In the genomic region with DNA sequence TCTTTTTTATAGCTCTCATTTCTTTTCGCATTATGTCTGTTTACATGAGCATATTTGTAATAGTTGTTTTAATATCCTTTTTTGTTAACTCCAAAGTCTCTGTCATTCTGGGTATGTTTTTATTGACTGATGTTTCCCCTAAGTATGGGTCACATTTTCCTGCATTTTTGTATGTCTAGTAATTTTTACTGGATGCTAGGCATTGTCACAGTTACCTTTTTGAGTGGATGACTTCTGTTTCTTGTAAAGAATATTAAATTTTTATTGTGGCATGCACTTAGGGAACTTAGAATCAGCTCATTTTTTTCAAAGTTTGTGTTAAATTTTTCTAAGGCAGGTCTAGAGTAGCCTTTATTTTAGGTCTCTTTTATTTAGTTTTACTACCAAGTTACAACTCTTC, we compare ENCODE assay signal across 20 cellular contexts. TPM values are rescaled to one million over a fixed set of nuclear protein-coding genes. Genes with fewer than 3 reads are reported as not detected.
DNase-seq lines count a peak whose midpoint lies in the region; ATAC-seq and TF ChIP-seq lines count a peak whose summit lies in the region.
"Had no signal": no experiment of that assay in that cellular context is flagged by ENCODE, and none has a peak within 500 bp of the region (broad histone marks: within the 10 kb centered on the region; RNA-seq: fewer than 3 reads in every experiment).

No MANE protein-coding gene starts in this region.

- H3K4me1 Mint-ChIP-seq in HFFc6 (ENCODE audit: low read depth) (peaks cover 78% of the 10 kb centered on the region), nephron (peaks cover 45% of the 10 kb centered on the region), mesothelial cell of epicardium (peaks cover 28% of the 10 kb centered on the region)
- H3K4me1 Mint-ChIP-seq in activated CD8-positive, alpha-beta T cell treated with anti-CD3 and anti-CD28 coated beads for 36 hours (ENCODE audit: low read depth), result no peaks in the 10 kb centered on the region

- ATAC-seq in activated CD8-positive, alpha-beta T cell treated with anti-CD3 and anti-CD28 coated beads for 36 hours, result no peak
- ATAC-seq: A549; CD8-positive, alpha-beta T cell; GM23338; Panc1 had no signal

- H3K36me3 ChIP-seq in adipocyte (ENCODE audit: control insufficient read depth, insufficient read depth, low read length, severe bottlenecking) (no peaks in the 10 kb centered on the region), tibial artery (no peaks in the 10 kb centered on the region)
- H3K36me3 ChIP-seq: MG63 had no signal

- CTCF ChIA-PET in activated CD8-positive, alpha-beta T cell treated with anti-CD3 and anti-CD28 coated beads for 36 hours (lab: Charles Lee), result interaction anchor here (0.8 to 1.8 kb wide), 5 partner anchors 9 to 137 kb away, joined by 3 to 6 read pairs (median 3); no protein-coding TSS in a partner anchor

- H3K4me1 ChIP-seq in adipocyte (ENCODE audit: control insufficient read depth, insufficient read depth, low read length), result peaks cover 57% of the 10 kb centered on the region
- peaks cover 0 to 49% (median 29%) of the 10 kb centered on the region in 4 donors for H3K4me1 ChIP-seq in tibial artery
- H3K4me1 ChIP-seq: A549 had no signal

- peaks cover 5% of the 10 kb centered on the region; the same call in 1 of the 2 replicates for H3K9me3 Mint-ChIP-seq in HFFc6
- peaks cover 7% of the 10 kb centered on the region for H3K9me3 Mint-ChIP-seq in nephron
- peaks cover 7% of the 10 kb centered on the region for H3K9me3 Mint-ChIP-seq in activated CD8-positive, alpha-beta T cell treated with anti-CD3 and anti-CD28 coated beads for 36 hours
- peaks cover 15% of the 10 kb centered on the region for H3K9me3 Mint-ChIP-seq in mesothelial cell of epicardium

- intact Hi-C loops in tibial artery (cut with DNase I; ENCODE audit: low total_unique reads), result no loop called here
- intact Hi-C loops in activated CD8-positive, alpha-beta T cell treated with anti-CD3 and anti-CD28 coated beads for 36 hours (cut with micrococcal nuclease), result no loop called here

- H3K9ac ChIP-seq in adipocyte (ENCODE audit: low read length), result peak overlapping the region; percentile 78

- H3K36me3 Mint-ChIP-seq in HFFc6 (ENCODE audit: low read depth) (peaks cover 14% of the 10 kb centered on the region; the same call in 1 of the 2 replicates), nephron (ENCODE audit: low read depth) (peaks cover 4% of the 10 kb centered on the region), mesothelial cell of epicardium (peaks cover 4% of the 10 kb centered on the region)
- no peaks in the 10 kb centered on the region for H3K36me3 Mint-ChIP-seq in activated CD8-positive, alpha-beta T cell treated with anti-CD3 and anti-CD28 coated beads for 36 hours (ENCODE audit: low read depth)
- H3K36me3 Mint-ChIP-seq: CD8-positive, alpha-beta T cell had no signal

- H3K4me3 ChIP-seq in adipocyte (ENCODE audit: low read length) (peak overlapping the region; percentile 2), tibial artery (no peak overlapping the region)
- H3K4me3 ChIP-seq: A549, GM23338, MG63 had no signal

- DNase-seq in HFFc6 (no peak), adipocyte (ENCODE audit: low read depth) (no peak), tibial artery (no peak), NCI-H226 (no peak), mesothelial cell of epicardium (ENCODE audit: low spot score in 2 of 2, unreplicated experiment in 2 of 2) (no peak)
- DNase-seq in activated CD8-positive, alpha-beta T cell treated with anti-CD3 and anti-CD28 coated beads for 36 hours, result no peak
- DNase-seq: CD8-positive, alpha-beta T cell; DMS153; H9; KG1; MG63; NCI-H2029; NCI-H526 treated with DMSO at 0.1 percent for 48 hours; SHP77 treated with DMSO at 0.1 percent for 48 hours had no signal

- H3K4me3 Mint-ChIP-seq in HFFc6 (no peak overlapping the region), nephron (no peak overlapping the region), mesothelial cell of epicardium (no peak overlapping the region)
- H3K4me3 Mint-ChIP-seq in activated CD8-positive, alpha-beta T cell treated with anti-CD3 and anti-CD28 coated beads for 36 hours, result no peak overlapping the region
- H3K4me3 Mint-ChIP-seq: CD8-positive, alpha-beta T cell; GM23338; H9 had no signal

- H3K9me3 ChIP-seq in adipocyte (ENCODE audit: control insufficient read depth, low read length), result no peaks in the 10 kb centered on the region
- H3K9me3 ChIP-seq in tibial artery, result no peaks in the 10 kb centered on the region

- TF ChIP-seq CTCF in HFFc6 (IDR thresholded peaks at IDR 0.05) (no peak), nephron (IDR thresholded peaks at IDR 0.05; ENCODE audit: unreplicated experiment in 3 of 3) (no peak), tibial artery (IDR thresholded peaks at IDR 0.05) (no peak), mesothelial cell of epicardium (IDR thresholded peaks at IDR 0.05; ENCODE audit: unreplicated experiment) (no peak)
- TF ChIP-seq CTCF in activated CD8-positive, alpha-beta T cell treated with anti-CD3 and anti-CD28 coated beads for 36 hours (IDR thresholded peaks at IDR 0.05), result no peak

- peak overlapping the region; percentile 54; the same call in 1 of the 2 replicates for H3K27ac Mint-ChIP-seq in HFFc6
- peak overlapping the region in 2 of 3 experiments; percentile 62 to 74 for H3K27ac Mint-ChIP-seq in nephron
- H3K27ac Mint-ChIP-seq in activated CD8-positive, alpha-beta T cell treated with anti-CD3 and anti-CD28 coated beads for 36 hours, result no peak overlapping the region
- H3K27ac Mint-ChIP-seq in mesothelial cell of epicardium, result no peak overlapping the region
- H3K27ac Mint-ChIP-seq: CD8-positive, alpha-beta T cell; GM23338; H9 had no signal

- peak overlapping the region; percentile 58 to 60 for H3K27ac ChIP-seq in tibial artery
- H3K27ac ChIP-seq: A549, C4-2B, RWPE1 had no signal

- no peaks in the 10 kb centered on the region for H3K27me3 ChIP-seq in adipocyte (replicated peaks; ENCODE audit: control insufficient read depth, insufficient read depth, low read length)
- no peaks in the 10 kb centered on the region for H3K27me3 ChIP-seq in tibial artery
- H3K27me3 ChIP-seq: MG63 had no signal

- POLR2A ChIA-PET in activated CD8-positive, alpha-beta T cell treated with anti-CD3 and anti-CD28 coated beads for 36 hours (lab: Charles Lee), result no interaction called here

- H3K27me3 Mint-ChIP-seq in HFFc6 (ENCODE audit: insufficient read depth), result no peaks in the 10 kb centered on the region
- H3K27me3 Mint-ChIP-seq in nephron (ENCODE audit: low read depth), result peaks cover 10% of the 10 kb centered on the region
- peaks cover 22% of the 10 kb centered on the region for H3K27me3 Mint-ChIP-seq in activated CD8-positive, alpha-beta T cell treated with anti-CD3 and anti-CD28 coated beads for 36 hours
- no peaks in the 10 kb centered on the region for H3K27me3 Mint-ChIP-seq in mesothelial cell of epicardium (ENCODE audit: low read depth)

RNA-seq across cellular contexts. Expression of a gene that starts 40.7 kb away (rescaled TPM):
- 100 to 1,000 TPM; 123 to 152 (median 137) TPM for total RNA-seq in HFFc6 (2021; fragmentation: NEBNext Ultra II Directional; extraction: Animal tissue kit (Norgen Biotek cat#: 25700))
- 10 to 100 TPM; 27.3 to 28.0 TPM for total RNA-seq in activated CD8-positive, alpha-beta T cell treated with anti-CD3 and anti-CD28 coated beads for 36 hours
- 63.0 to 64.7 TPM (median 63.1 TPM) in 3 replicates for total RNA-seq in mesothelial cell of epicardium

RNA-seq across cellular contexts. Expression of a gene that starts 40.8 kb away (rescaled TPM):
- 10 to 100 TPM; 17.3 to 23.3 (median 21.3) TPM for total RNA-seq in HFFc6 (2021; fragmentation: NEBNext Ultra II Directional; extraction: Animal tissue kit (Norgen Biotek cat#: 25700))
- total RNA-seq in activated CD8-positive, alpha-beta T cell treated with anti-CD3 and anti-CD28 coated beads for 36 hours, result 10 to 100 TPM; 25.3 to 27.0 TPM
- total RNA-seq in mesothelial cell of epicardium, result 20.8 to 23.5 TPM (median 22.5 TPM) in 3 replicates

Comparison
In these comparisons a context has a peak if more than half of its experiments do, and no peak if none do; other contexts are left out.
1. H3K27ac Mint-ChIP-seq: peak in HFFc6 (single experiment) and nephron (2 of 3); none in activated CD8-positive, alpha-beta T cell treated with anti-CD3 and anti-CD28 coated beads for 36 hours (single experiment) and mesothelial cell of epicardium (single experiment).